ENCODE assay signal across 1 cellular context in genomic region chr1:42931911-42932422, GRCh38.
TF ChIP-seq lines count a peak whose summit lies in the region.

No MANE protein-coding gene starts in this region.

TF ChIP-seq in H1, 55 proteins besides CTCF, POLR2A, EP300 and RAD21:
- TF ChIP-seq CTBP2 (IDR thresholded peaks at IDR 0.05; ENCODE audit: borderline replicate concordance, insufficient read depth, insufficient read length, low read length) (no peak), TEAD4 (IDR thresholded peaks at IDR 0.05; ENCODE audit: low read depth, low read length) (no peak), KDM5A (IDR thresholded peaks at IDR 0.05; ENCODE audit: low read length) (no peak), SIX5 (IDR thresholded peaks at IDR 0.05; ENCODE audit: low read depth, low read length) (no peak), SP4 (IDR thresholded peaks at IDR 0.05; ENCODE audit: low read length) (no peak), YY1 (IDR thresholded peaks at IDR 0.05; ENCODE audit: low read depth, low read length) (no peak), ZNF274 (IDR thresholded peaks at IDR 0.05; ENCODE audit: borderline replicate concordance, extremely low read depth, low read length) (no peak), JUND (IDR thresholded peaks at IDR 0.05; ENCODE audit: low read length) (no peak), CREB1 (IDR thresholded peaks at IDR 0.05) (no peak)
- TF ChIP-seq, protein P1, sequence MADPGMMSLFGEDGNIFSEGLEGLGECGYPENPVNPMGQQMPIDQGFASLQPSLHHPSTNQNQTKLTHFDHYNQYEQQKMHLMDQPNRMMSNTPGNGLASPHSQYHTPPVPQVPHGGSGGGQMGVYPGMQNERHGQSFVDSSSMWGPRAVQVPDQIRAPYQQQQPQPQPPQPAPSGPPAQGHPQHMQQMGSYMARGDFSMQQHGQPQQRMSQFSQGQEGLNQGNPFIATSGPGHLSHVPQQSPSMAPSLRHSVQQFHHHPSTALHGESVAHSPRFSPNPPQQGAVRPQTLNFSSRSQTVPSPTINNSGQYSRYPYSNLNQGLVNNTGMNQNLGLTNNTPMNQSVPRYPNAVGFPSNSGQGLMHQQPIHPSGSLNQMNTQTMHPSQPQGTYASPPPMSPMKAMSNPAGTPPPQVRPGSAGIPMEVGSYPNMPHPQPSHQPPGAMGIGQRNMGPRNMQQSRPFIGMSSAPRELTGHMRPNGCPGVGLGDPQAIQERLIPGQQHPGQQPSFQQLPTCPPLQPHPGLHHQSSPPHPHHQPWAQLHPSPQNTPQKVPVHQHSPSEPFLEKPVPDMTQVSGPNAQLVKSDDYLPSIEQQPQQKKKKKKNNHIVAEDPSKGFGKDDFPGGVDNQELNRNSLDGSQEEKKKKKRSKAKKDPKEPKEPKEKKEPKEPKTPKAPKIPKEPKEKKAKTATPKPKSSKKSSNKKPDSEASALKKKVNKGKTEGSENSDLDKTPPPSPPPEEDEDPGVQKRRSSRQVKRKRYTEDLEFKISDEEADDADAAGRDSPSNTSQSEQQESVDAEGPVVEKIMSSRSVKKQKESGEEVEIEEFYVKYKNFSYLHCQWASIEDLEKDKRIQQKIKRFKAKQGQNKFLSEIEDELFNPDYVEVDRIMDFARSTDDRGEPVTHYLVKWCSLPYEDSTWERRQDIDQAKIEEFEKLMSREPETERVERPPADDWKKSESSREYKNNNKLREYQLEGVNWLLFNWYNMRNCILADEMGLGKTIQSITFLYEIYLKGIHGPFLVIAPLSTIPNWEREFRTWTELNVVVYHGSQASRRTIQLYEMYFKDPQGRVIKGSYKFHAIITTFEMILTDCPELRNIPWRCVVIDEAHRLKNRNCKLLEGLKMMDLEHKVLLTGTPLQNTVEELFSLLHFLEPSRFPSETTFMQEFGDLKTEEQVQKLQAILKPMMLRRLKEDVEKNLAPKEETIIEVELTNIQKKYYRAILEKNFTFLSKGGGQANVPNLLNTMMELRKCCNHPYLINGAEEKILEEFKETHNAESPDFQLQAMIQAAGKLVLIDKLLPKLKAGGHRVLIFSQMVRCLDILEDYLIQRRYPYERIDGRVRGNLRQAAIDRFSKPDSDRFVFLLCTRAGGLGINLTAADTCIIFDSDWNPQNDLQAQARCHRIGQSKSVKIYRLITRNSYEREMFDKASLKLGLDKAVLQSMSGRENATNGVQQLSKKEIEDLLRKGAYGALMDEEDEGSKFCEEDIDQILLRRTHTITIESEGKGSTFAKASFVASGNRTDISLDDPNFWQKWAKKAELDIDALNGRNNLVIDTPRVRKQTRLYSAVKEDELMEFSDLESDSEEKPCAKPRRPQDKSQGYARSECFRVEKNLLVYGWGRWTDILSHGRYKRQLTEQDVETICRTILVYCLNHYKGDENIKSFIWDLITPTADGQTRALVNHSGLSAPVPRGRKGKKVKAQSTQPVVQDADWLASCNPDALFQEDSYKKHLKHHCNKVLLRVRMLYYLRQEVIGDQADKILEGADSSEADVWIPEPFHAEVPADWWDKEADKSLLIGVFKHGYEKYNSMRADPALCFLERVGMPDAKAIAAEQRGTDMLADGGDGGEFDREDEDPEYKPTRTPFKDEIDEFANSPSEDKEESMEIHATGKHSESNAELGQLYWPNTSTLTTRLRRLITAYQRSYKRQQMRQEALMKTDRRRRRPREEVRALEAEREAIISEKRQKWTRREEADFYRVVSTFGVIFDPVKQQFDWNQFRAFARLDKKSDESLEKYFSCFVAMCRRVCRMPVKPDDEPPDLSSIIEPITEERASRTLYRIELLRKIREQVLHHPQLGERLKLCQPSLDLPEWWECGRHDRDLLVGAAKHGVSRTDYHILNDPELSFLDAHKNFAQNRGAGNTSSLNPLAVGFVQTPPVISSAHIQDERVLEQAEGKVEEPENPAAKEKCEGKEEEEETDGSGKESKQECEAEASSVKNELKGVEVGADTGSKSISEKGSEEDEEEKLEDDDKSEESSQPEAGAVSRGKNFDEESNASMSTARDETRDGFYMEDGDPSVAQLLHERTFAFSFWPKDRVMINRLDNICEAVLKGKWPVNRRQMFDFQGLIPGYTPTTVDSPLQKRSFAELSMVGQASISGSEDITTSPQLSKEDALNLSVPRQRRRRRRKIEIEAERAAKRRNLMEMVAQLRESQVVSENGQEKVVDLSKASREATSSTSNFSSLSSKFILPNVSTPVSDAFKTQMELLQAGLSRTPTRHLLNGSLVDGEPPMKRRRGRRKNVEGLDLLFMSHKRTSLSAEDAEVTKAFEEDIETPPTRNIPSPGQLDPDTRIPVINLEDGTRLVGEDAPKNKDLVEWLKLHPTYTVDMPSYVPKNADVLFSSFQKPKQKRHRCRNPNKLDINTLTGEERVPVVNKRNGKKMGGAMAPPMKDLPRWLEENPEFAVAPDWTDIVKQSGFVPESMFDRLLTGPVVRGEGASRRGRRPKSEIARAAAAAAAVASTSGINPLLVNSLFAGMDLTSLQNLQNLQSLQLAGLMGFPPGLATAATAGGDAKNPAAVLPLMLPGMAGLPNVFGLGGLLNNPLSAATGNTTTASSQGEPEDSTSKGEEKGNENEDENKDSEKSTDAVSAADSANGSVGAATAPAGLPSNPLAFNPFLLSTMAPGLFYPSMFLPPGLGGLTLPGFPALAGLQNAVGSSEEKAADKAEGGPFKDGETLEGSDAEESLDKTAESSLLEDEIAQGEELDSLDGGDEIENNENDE (IDR thresholded peaks at IDR 0.05; ENCODE audit: insufficient replicate concordance, low read length) = no peak
